8 cellular contexts compared by ENCODE assay signal in genomic region chr5:165642366-165642765, GRCh38.
"Had no signal": no experiment of that assay in that cellular context is flagged by ENCODE, and none has a peak within 500 bp of the region (broad histone marks: within the 10 kb centered on the region; RNA-seq: fewer than 3 reads in every experiment).

No MANE protein-coding gene starts in this region.

- H3K4me3 ChIP-seq: GM23248, GM23338, HAP-1 had no signal

- H3K36me3 ChIP-seq: HAP-1 had no signal

- H3K27ac ChIP-seq: GM23248 had no signal

- H2AFZ ChIP-seq: GM23248, GM23338 had no signal

- H3K9me3 ChIP-seq: HAP-1 had no signal

- H3K4me2 ChIP-seq: GM23338 had no signal

- DNase-seq: GM23248, GOT3, H7, H9, HCEC 1CT, HFFc6 had no signal

- H3K9ac ChIP-seq: GM23248 had no signal
